Comparison of ENCODE assay signal across 9 cellular contexts in the genomic region with DNA sequence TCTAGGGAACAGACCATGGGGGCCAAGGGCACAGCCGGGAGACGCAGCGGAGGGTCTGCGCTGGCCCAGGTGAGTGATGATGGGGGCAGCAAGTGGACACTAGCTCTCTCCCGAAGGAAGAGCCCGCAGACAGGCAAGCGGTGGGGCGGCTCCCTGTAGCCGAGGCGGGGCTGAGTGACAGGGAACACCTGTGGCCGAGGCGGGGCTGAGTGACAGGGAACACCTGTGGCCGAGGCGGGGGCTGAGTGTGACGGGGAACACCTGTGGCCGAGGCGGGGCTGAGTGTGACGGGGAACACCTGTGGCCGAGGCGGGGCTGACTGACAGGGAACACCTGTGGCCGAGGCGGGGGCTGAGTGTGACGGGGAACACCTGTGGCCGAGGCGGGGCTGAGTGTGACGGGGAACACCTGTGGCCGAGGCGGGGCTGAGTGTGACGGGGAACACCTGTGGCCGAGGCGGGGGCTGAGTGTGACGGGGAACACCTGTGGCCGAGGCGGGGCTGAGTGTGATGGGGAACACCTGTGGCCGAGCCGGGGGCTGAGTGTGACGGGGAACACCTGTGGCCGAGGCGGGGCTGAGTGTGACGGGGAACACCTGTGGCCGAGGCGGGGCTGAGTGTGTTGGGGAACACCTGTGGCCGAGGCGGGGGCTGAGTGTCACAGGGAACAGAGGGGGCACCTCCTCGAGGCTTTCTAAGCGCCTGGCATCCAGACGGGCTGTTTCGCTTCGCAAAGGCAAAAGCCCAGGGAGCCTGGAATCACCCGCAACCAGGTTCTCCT. TPM values are rescaled to one million over a fixed set of nuclear protein-coding genes. Genes with fewer than 3 reads are reported as not detected.
A peak's percentile ranks its signal among the peaks of the same experiment; 100 is the strongest.
DNase-seq lines count a peak whose midpoint lies in the region; TF ChIP-seq lines count a peak whose summit lies in the region.
"Not testable (repeated sequence)": the region's sequence is repeated elsewhere in the genome, so short reads cannot be mapped to it uniquely, and the experiment has no call there.
"Had no signal": no experiment of that assay in that cellular context is flagged by ENCODE, and none has a peak within 500 bp of the region (broad histone marks: within the 10 kb centered on the region; RNA-seq: fewer than 3 reads in every experiment).

No MANE protein-coding gene starts in this region.

- POLR2A ChIA-PET in MCF 10A (lab: Yijun Ruan, JAX) = interaction anchor here (0.8 kb wide), 1 partner anchor 18 kb away, joined by 3 read pairs; no protein-coding TSS in a partner anchor

- TF ChIP-seq CTCF in MCF 10A (IDR thresholded peaks at IDR 0.05; ENCODE audit: unreplicated experiment); fibroblast of the aortic adventitia (IDR thresholded peaks at IDR 0.05; ENCODE audit: insufficient read depth, low read length); mesothelial cell of epicardium (IDR thresholded peaks at IDR 0.05; ENCODE audit: unreplicated experiment); sigmoid colon (IDR thresholded peaks at IDR 0.05): not testable (repeated sequence)

- H3K27ac ChIP-seq in sigmoid colon = peak overlapping the region; percentile 89 to 92 (median 90)

- TF ChIP-seq EP300 in sigmoid colon (IDR thresholded peaks at IDR 0.05) = not testable (repeated sequence)

- H3K4me1 Mint-ChIP-seq in activated CD4-positive, alpha-beta T cell treated with anti-CD3 and anti-CD28 coated beads, Interleukin-2, amount 10 ng/mL, durations not matched to agents 24 days and 14 days = peaks cover 17% of the 10 kb centered on the region
- not testable (repeated sequence) for H3K4me1 Mint-ChIP-seq in MCF 10A (ENCODE audit: insufficient read depth, unreplicated experiment); mesothelial cell of epicardium

- H3K36me3 Mint-ChIP-seq in activated CD4-positive, alpha-beta T cell treated with anti-CD3 and anti-CD28 coated beads, Interleukin-2, amount 10 ng/mL, durations not matched to agents 24 days and 14 days (ENCODE audit: low read depth) = peaks cover 16% of the 10 kb centered on the region
- peaks cover 22% of the 10 kb centered on the region for H3K36me3 Mint-ChIP-seq in MCF 10A (ENCODE audit: insufficient read depth, unreplicated experiment)
- H3K36me3 Mint-ChIP-seq in mesothelial cell of epicardium = not testable (repeated sequence)

- H3K9me3 Mint-ChIP-seq in activated CD4-positive, alpha-beta T cell treated with anti-CD3 and anti-CD28 coated beads, Interleukin-2, amount 10 ng/mL, durations not matched to agents 24 days and 14 days; MCF 10A (ENCODE audit: unreplicated experiment); mesothelial cell of epicardium: not testable (repeated sequence)

- H3K4me3 ChIP-seq in fibroblast of the aortic adventitia (ENCODE audit: low read depth, low read length) (peak overlapping the region; percentile 83), sigmoid colon (peak overlapping the region; percentile 76 to 96 (median 78))

- H3K27me3 ChIP-seq in sigmoid colon = not testable (repeated sequence)

- H3K36me3 ChIP-seq in ES-I3 (ENCODE audit: insufficient read depth, low read length) = not testable (repeated sequence)
- peaks cover 0 to 32% (median 8%) of the 10 kb centered on the region in 4 donors for H3K36me3 ChIP-seq in sigmoid colon

- H3K9me3 ChIP-seq in ES-I3 (ENCODE audit: control insufficient read depth, insufficient read depth, low read length); sigmoid colon: not testable (repeated sequence)

- H3K27me3 Mint-ChIP-seq in activated CD4-positive, alpha-beta T cell treated with anti-CD3 and anti-CD28 coated beads, Interleukin-2, amount 10 ng/mL, durations not matched to agents 24 days and 14 days; MCF 10A (ENCODE audit: insufficient read depth, unreplicated experiment); mesothelial cell of epicardium (ENCODE audit: low read depth): not testable (repeated sequence)

- WGBS in sigmoid colon, 2 donors = 14 to 43% methylated on average over 50 of the region's 50 CpGs

- H3K4me1 ChIP-seq in ES-I3 (ENCODE audit: insufficient read depth, low read length) = not testable (repeated sequence)
- H3K4me1 ChIP-seq in sigmoid colon = peaks cover 0 to 22% (median 18%) of the 10 kb centered on the region in 4 donors

- H3K9ac ChIP-seq in ES-I3 (ENCODE audit: low read depth, low read length) = peak overlapping the region; percentile 66

- DNase-seq in NCI-H146 (lab: John Stamatoyannopoulos, UW) = peak; percentile 51
- DNase-seq in activated CD4-positive, alpha-beta T cell treated with anti-CD3 and anti-CD28 coated beads, Interleukin-2, amount 10 ng/mL, durations not matched to agents 24 days and 14 days; MCF 10A (ENCODE audit: unreplicated experiment); fibroblast of the aortic adventitia (ENCODE audit: low read depth); mesothelial cell of epicardium (ENCODE audit: low spot score in 2 of 2, unreplicated experiment in 2 of 2); sigmoid colon: not testable (repeated sequence)

- not testable (repeated sequence) for BruUV-seq in MCF 10A (replicated peaks; lab: Mats Ljungman, UMichigan)

- CTCF ChIA-PET in MCF 10A (lab: Yijun Ruan, JAX) = not testable (repeated sequence)

- TF ChIP-seq POLR2A in sigmoid colon (IDR thresholded peaks at IDR 0.05) = not testable (repeated sequence)

- H3K27ac Mint-ChIP-seq in activated CD4-positive, alpha-beta T cell treated with anti-CD3 and anti-CD28 coated beads, Interleukin-2, amount 10 ng/mL, durations not matched to agents 24 days and 14 days = peak overlapping the region; percentile 87
- H3K27ac Mint-ChIP-seq in MCF 10A (ENCODE audit: low read depth, unreplicated experiment); mesothelial cell of epicardium: not testable (repeated sequence)

- peak overlapping the region; percentile 90 for H3K4me3 Mint-ChIP-seq in activated CD4-positive, alpha-beta T cell treated with anti-CD3 and anti-CD28 coated beads, Interleukin-2, amount 10 ng/mL, durations not matched to agents 24 days and 14 days
- H3K4me3 Mint-ChIP-seq in MCF 10A (ENCODE audit: unreplicated experiment) = peak overlapping the region; percentile 82
- H3K4me3 Mint-ChIP-seq in mesothelial cell of epicardium = peak overlapping the region; percentile 78

- intact Hi-C loops in activated CD4-positive, alpha-beta T cell treated with anti-CD3 and anti-CD28 coated beads, Interleukin-2, amount 10 ng/mL, durations not matched to agents 24 days and 14 days (cut with micrococcal nuclease); MCF 10A (cut with micrococcal nuclease); sigmoid colon (cut with DNase I): not testable (repeated sequence)

RNA-seq across cellular contexts. Expression of gene MED16, which starts 1.4 kb away (rescaled TPM):
- 58.1 and 61.1 TPM in 2 replicates for total RNA-seq in activated CD4-positive, alpha-beta T cell treated with anti-CD3 and anti-CD28 coated beads, Interleukin-2, amount 10 ng/mL, durations not matched to agents 24 days and 14 days
- total RNA-seq in MCF 10A (2022) (52.7 and 61.0 TPM in 2 replicates), fibroblast of the aortic adventitia (ENCODE audit: low replicate concordance) (21.0 and 24.5 TPM in 2 replicates), mesothelial cell of epicardium (79.8 to 87.8 TPM (median 80.0 TPM) in 3 replicates), sigmoid colon (10 to 100 TPM; 22.4 to 33.2 (median 25.6) TPM)
- polyA plus RNA-seq in sigmoid colon = 10 to 100 TPM; 36.1 to 62.5 (median 51.7) TPM

RNA-seq across cellular contexts. Expression of gene RNU6-9, which starts 1.7 kb away (rescaled TPM):
- not detected in 2 replicates for total RNA-seq in activated CD4-positive, alpha-beta T cell treated with anti-CD3 and anti-CD28 coated beads, Interleukin-2, amount 10 ng/mL, durations not matched to agents 24 days and 14 days
- total RNA-seq in MCF 10A (2022) = not detected in 2 replicates
- total RNA-seq in fibroblast of the aortic adventitia (ENCODE audit: low replicate concordance) = not detected in 2 replicates
- not detected in 3 replicates for total RNA-seq in mesothelial cell of epicardium
- not detected for total RNA-seq in sigmoid colon
- polyA plus RNA-seq in sigmoid colon = not detected
- total RNA-seq: left cardiac atrium, Right ventricle myocardium superior had no signal

RNA-seq across cellular contexts. Expression of gene R3HDM4, which starts 21.4 kb away (rescaled TPM):
- total RNA-seq in activated CD4-positive, alpha-beta T cell treated with anti-CD3 and anti-CD28 coated beads, Interleukin-2, amount 10 ng/mL, durations not matched to agents 24 days and 14 days = 86.8 and 91.5 TPM in 2 replicates
- total RNA-seq in MCF 10A (2022) = 65.7 and 73.6 TPM in 2 replicates
- 8.4 and 25.8 TPM in 2 replicates for total RNA-seq in fibroblast of the aortic adventitia (ENCODE audit: low replicate concordance)
- total RNA-seq in mesothelial cell of epicardium = 47.4 to 50.5 TPM (median 49.5 TPM) in 3 replicates
- 10 to 100 TPM; 21.4 to 37.2 (median 27.7) TPM for total RNA-seq in sigmoid colon
- polyA plus RNA-seq in sigmoid colon = 10 to 100 TPM; 30.5 to 85.3 (median 33.0) TPM

RNA-seq across cellular contexts. Expression of gene KISS1R, which starts 25.5 kb away (rescaled TPM):
- total RNA-seq in activated CD4-positive, alpha-beta T cell treated with anti-CD3 and anti-CD28 coated beads, Interleukin-2, amount 10 ng/mL, durations not matched to agents 24 days and 14 days = 12.9 and 16.8 TPM in 2 replicates
- not detected in 2 replicates for total RNA-seq in MCF 10A (2022)
- total RNA-seq in fibroblast of the aortic adventitia (ENCODE audit: low replicate concordance) = not detected in 2 replicates
- 1.0 to 1.5 TPM (median 1.1 TPM) in 3 replicates for total RNA-seq in mesothelial cell of epicardium
- not detected for total RNA-seq in sigmoid colon
- polyA plus RNA-seq in sigmoid colon = under 1 TPM in 1 of 3 donors, not detected in 2; 0.13 TPM
- total RNA-seq: left cardiac atrium, Right ventricle myocardium superior had no signal

RNA-seq across cellular contexts. Expression of gene CFD, which starts 32.1 kb away (rescaled TPM):
- 1.4 and 2.5 TPM in 2 replicates for total RNA-seq in activated CD4-positive, alpha-beta T cell treated with anti-CD3 and anti-CD28 coated beads, Interleukin-2, amount 10 ng/mL, durations not matched to agents 24 days and 14 days
- total RNA-seq in MCF 10A (2022) (0.88 and 1.1 TPM in 2 replicates), fibroblast of the aortic adventitia (ENCODE audit: low replicate concordance) (25.8 and 161 TPM in 2 replicates), mesothelial cell of epicardium (3.2 to 3.5 TPM (median 3.4 TPM) in 3 replicates), sigmoid colon (100 to 1,000 TPM; 131 to 830 (median 457) TPM)
- 100 to 1,000 TPM in 2 of 3 donors, 10 to 100 TPM in 1; 29.1 to 329 (median 101) TPM for polyA plus RNA-seq in sigmoid colon
